Comparison of ENCODE assay signal across 25 cellular contexts in the genomic region with DNA sequence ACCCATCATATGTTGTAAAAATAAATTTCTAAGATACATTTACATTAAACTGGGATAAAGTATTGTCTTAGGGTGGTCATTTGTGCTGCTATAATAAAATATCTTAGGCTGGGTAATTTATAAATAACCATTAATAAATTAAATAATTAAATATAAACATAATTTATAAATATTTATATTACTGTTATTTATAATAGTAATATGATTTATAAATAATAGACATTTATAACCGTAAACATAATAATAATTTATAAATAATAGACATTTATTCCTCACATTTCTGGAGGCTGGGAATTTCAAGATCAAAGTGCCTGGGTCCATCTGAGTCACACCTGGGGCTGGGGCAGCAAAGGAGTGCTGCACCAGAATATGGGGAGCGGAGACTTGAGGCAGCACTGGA. TPM values are rescaled to one million over a fixed set of nuclear protein-coding genes. Genes with fewer than 3 reads are reported as not detected.
DNase-seq lines count a peak whose midpoint lies in the region; ATAC-seq, FAIRE-seq and TF ChIP-seq lines count a peak whose summit lies in the region.
"Had no signal": no experiment of that assay in that cellular context is flagged by ENCODE, and none has a peak within 500 bp of the region (broad histone marks: within the 10 kb centered on the region; RNA-seq: fewer than 3 reads in every experiment).

No MANE protein-coding gene starts in this region.

- H3K27me3 Mint-ChIP-seq in WTC11 (ENCODE audit: low read depth) = no peaks in the 10 kb centered on the region
- H3K27me3 Mint-ChIP-seq: B cell; CD4-positive, alpha-beta T cell had no signal

- no peak for ATAC-seq in WTC11
- ATAC-seq: A549; CD8-positive, alpha-beta T cell had no signal

- TF ChIP-seq POLR2A in GM12891 (IDR thresholded peaks at IDR 0.05; ENCODE audit: low read depth, low read length) = no peak

- TF ChIP-seq CTCF in WTC11 (IDR thresholded peaks at IDR 0.05) = no peak

- no peak overlapping the region for H3K27ac Mint-ChIP-seq in WTC11
- H3K27ac Mint-ChIP-seq: B cell; CD4-positive, alpha-beta T cell; CD8-positive, alpha-beta T cell had no signal

- no peaks in the 10 kb centered on the region for H3K36me3 Mint-ChIP-seq in WTC11
- H3K36me3 Mint-ChIP-seq: CD8-positive, alpha-beta T cell had no signal

- CTCF ChIA-PET in WTC11 (lab: Charles Lee) = no interaction called here

- POLR2A ChIA-PET in WTC11 (lab: Charles Lee) = no interaction called here

- H3K9me3 Mint-ChIP-seq in WTC11 = no peaks in the 10 kb centered on the region
- H3K9me3 Mint-ChIP-seq: CD8-positive, alpha-beta T cell had no signal

- peaks cover 3% of the 10 kb centered on the region; the same call in 1 of the 2 replicates for H3K4me1 Mint-ChIP-seq in WTC11
- H3K4me1 Mint-ChIP-seq: B cell had no signal

- DNase-seq in WTC11 (ENCODE audit: low spot score) (no peak), frontal cortex (ENCODE audit: low spot score in 2 of 2) (no peak), GM12891 (ENCODE audit: insufficient read length, low spot score) (no peak), DMS 273 (lab: John Stamatoyannopoulos, UW; ENCODE audit: unreplicated experiment) (no peak), NCI-H446 treated with DMSO at 0.1 percent for 48 hours (lab: John Stamatoyannopoulos, UW) (no peak)
- no peak for DNase-seq in activated naive CD4-positive, alpha-beta T cell treated with Interleukin-2 at 50 U/mL for 16 hours
- DNase-seq: 8988T; AML-193; Caco-2; Calu3; CD4-positive, alpha-beta T cell; CD8-positive, alpha-beta T cell; DMS 273 treated with DMSO at 0.1 percent for 48 hours; DMS153; DMS53; DMS79; DND-41; EL; GF-D8 had no signal

- peak; percentile 64 for FAIRE-seq in G401.6 (lab: Jason Lieb, UNC)
- FAIRE-seq in frontal cortex (lab: Jason Lieb, UNC) = peak; percentile 89
- FAIRE-seq in GM12891 (lab: Jason Lieb, UNC) = no peak
- FAIRE-seq: A549, D721Med, GM12892, GM18507 had no signal

- H3K4me3 Mint-ChIP-seq in WTC11 = no peak overlapping the region
- H3K4me3 Mint-ChIP-seq: B cell; CD4-positive, alpha-beta T cell; CD8-positive, alpha-beta T cell had no signal

TF ChIP-seq in WTC11, 78 proteins besides CTCF, POLR2A, EP300 and RAD21 (continues in another document):
- TF ChIP-seq, protein P1, sequence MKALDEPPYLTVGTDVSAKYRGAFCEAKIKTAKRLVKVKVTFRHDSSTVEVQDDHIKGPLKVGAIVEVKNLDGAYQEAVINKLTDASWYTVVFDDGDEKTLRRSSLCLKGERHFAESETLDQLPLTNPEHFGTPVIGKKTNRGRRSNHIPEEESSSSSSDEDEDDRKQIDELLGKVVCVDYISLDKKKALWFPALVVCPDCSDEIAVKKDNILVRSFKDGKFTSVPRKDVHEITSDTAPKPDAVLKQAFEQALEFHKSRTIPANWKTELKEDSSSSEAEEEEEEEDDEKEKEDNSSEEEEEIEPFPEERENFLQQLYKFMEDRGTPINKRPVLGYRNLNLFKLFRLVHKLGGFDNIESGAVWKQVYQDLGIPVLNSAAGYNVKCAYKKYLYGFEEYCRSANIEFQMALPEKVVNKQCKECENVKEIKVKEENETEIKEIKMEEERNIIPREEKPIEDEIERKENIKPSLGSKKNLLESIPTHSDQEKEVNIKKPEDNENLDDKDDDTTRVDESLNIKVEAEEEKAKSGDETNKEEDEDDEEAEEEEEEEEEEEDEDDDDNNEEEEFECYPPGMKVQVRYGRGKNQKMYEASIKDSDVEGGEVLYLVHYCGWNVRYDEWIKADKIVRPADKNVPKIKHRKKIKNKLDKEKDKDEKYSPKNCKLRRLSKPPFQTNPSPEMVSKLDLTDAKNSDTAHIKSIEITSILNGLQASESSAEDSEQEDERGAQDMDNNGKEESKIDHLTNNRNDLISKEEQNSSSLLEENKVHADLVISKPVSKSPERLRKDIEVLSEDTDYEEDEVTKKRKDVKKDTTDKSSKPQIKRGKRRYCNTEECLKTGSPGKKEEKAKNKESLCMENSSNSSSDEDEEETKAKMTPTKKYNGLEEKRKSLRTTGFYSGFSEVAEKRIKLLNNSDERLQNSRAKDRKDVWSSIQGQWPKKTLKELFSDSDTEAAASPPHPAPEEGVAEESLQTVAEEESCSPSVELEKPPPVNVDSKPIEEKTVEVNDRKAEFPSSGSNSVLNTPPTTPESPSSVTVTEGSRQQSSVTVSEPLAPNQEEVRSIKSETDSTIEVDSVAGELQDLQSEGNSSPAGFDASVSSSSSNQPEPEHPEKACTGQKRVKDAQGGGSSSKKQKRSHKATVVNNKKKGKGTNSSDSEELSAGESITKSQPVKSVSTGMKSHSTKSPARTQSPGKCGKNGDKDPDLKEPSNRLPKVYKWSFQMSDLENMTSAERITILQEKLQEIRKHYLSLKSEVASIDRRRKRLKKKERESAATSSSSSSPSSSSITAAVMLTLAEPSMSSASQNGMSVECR (CRISPR knock-in tag; IDR thresholded peaks at IDR 0.05; ENCODE audit: borderline replicate concordance) = no peak
- TF ChIP-seq, protein P2, sequence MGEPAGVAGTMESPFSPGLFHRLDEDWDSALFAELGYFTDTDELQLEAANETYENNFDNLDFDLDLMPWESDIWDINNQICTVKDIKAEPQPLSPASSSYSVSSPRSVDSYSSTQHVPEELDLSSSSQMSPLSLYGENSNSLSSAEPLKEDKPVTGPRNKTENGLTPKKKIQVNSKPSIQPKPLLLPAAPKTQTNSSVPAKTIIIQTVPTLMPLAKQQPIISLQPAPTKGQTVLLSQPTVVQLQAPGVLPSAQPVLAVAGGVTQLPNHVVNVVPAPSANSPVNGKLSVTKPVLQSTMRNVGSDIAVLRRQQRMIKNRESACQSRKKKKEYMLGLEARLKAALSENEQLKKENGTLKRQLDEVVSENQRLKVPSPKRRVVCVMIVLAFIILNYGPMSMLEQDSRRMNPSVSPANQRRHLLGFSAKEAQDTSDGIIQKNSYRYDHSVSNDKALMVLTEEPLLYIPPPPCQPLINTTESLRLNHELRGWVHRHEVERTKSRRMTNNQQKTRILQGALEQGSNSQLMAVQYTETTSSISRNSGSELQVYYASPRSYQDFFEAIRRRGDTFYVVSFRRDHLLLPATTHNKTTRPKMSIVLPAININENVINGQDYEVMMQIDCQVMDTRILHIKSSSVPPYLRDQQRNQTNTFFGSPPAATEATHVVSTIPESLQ (CRISPR knock-in tag; IDR thresholded peaks at IDR 0.05) = no peak
- TF ChIP-seq NR2C2 (CRISPR knock-in tag; IDR thresholded peaks at IDR 0.05) = no peak
- no peak for TF ChIP-seq GTF2I (CRISPR knock-in tag; conservative IDR thresholded peaks at IDR 0.05)

TF ChIP-seq in GM12891, 5 proteins besides CTCF, POLR2A, EP300 and RAD21:
- TF ChIP-seq SPI1 (IDR thresholded peaks at IDR 0.05; ENCODE audit: low read depth, low read length) (no peak), POU2F2 (IDR thresholded peaks at IDR 0.05; ENCODE audit: low read depth, low read length) (no peak), TAF1 (IDR thresholded peaks at IDR 0.05; ENCODE audit: low read depth, low read length) (no peak), PAX5 (IDR thresholded peaks at IDR 0.05; ENCODE audit: insufficient read depth, low read length, severe bottlenecking) (no peak), POLR2AphosphoS5 (IDR thresholded peaks at IDR 0.05; ENCODE audit: low read depth, low read length) (no peak)

RNA-seq across cellular contexts. Expression of a gene that starts 31.1 kb away (rescaled TPM):
- total RNA-seq in WTC11 (2021) = 66.9 to 67.8 TPM (median 67.8 TPM) in 3 replicates
- 5.7 TPM for total RNA-seq in frontal cortex
- polyA plus RNA-seq in GM12891 (2012; ENCODE audit: low read depth, missing spikeins) = 79.3 TPM

Comparison
In these comparisons a context has a peak if more than half of its experiments do, and no peak if none do; other contexts are left out.
1. RNA of a gene that starts 31.1 kb away (total RNA-seq): 66.9 to 67.8 TPM in WTC11; 5.7 TPM in frontal cortex (single experiment); every median in the first group is over 10 times any median in the second.